ENCODE assay signal across 33 cellular contexts in genomic region chr16:9035986-9036385, GRCh38.
"Had no signal": no experiment of that assay in that cellular context is flagged by ENCODE, and none has a peak within 500 bp of the region (broad histone marks: within the 10 kb centered on the region; RNA-seq: fewer than 3 reads in every experiment).

No MANE protein-coding gene starts in this region.

- H3K36me3 ChIP-seq: adrenal gland, brain microvascular endothelial cell, breast epithelium had no signal

- H3K27ac ChIP-seq: adrenal gland, body of pancreas, brain microvascular endothelial cell, breast epithelium, VCaP had no signal

- H3K4me3 ChIP-seq: adrenal gland, body of pancreas, breast epithelium had no signal

- H3K27me3 ChIP-seq: adrenal gland, body of pancreas, brain microvascular endothelial cell, breast epithelium had no signal

- ATAC-seq: activated CD8-positive, alpha-beta T cell treated with anti-CD3 and anti-CD28 coated beads for 36 hours; activated naive CD4-positive, alpha-beta T cell treated with anti-CD3 and anti-CD28 coated beads, Interleukin-2, amount 50 U/mL, for 72 hours; activated T-cell treated with anti-CD3 and anti-CD28 coated beads, Interleukin-2, amount 50 U/mL, for 4 hours; activated T-cell treated with anti-CD3 and anti-CD28 coated beads, Interleukin-2, amount 50 U/mL, for 72 hours; activated T-helper 17 cell treated with anti-CD3 and anti-CD28 coated beads, Interleukin-2, amount 50 U/mL, for 72 hours; body of pancreas had no signal

- H3K9me3 ChIP-seq: adrenal gland, body of pancreas, breast epithelium had no signal

- DNase-seq: activated B cell treated with CpG ODN at 0.5 μM for 24 hours; activated CD4-positive, alpha-beta memory T cell treated with anti-CD3 and anti-CD28 coated beads for 36 hours; activated CD4-positive, alpha-beta T cell treated with anti-CD3 and anti-CD28 coated beads for 4 hours; activated CD4-positive, alpha-beta T cell treated with anti-CD3 and anti-CD28 coated beads, Interleukin-2, amount 10 ng/mL, durations not matched to agents 24 days and 14 days; activated CD4-positive, alpha-beta T cell treated with anti-CD3 and anti-CD28 coated beads, Interleukin-2, amount 50 U/mL, for 1 hour; activated CD4-positive, alpha-beta T cell treated with anti-CD3 and anti-CD28 coated beads, Interleukin-2, amount 50 U/mL, for 4 hours; activated CD4-positive, CD25-positive, alpha-beta regulatory T cell treated with anti-CD3 and anti-CD28 coated beads, Interleukin-2, amount 50 U/mL, for 72 hours; activated CD8-positive, alpha-beta memory T cell treated with anti-CD3 and anti-CD28 coated beads, Interleukin-2, amount 50 U/mL, for 4 hours; activated CD8-positive, alpha-beta T cell treated with anti-CD3 and anti-CD28 coated beads for 36 hours; activated effector memory CD4-positive, alpha-beta T cell treated with anti-CD3 and anti-CD28 coated beads, Interleukin-2, amount 50 U/mL, for 16 hours; activated gamma-delta T cell treated with Interleukin-2 at 50 U/mL for 16 hours; activated naive CD4-positive, alpha-beta T cell; activated naive CD4-positive, alpha-beta T cell treated with anti-CD3 and anti-CD28 coated beads for 36 hours; activated naive CD4-positive, alpha-beta T cell treated with anti-CD3 and anti-CD28 coated beads, Interleukin-2, amount 50 U/mL, for 16 hours; activated naive CD8-positive, alpha-beta T cell treated with anti-CD3 and anti-CD28 coated beads for 36 hours; activated T-cell treated with anti-CD3 and anti-CD28 coated beads for 4 hours; activated T-cell treated with anti-CD3 and anti-CD28 coated beads, Interleukin-2, amount 50 U/mL, for 1 hour; activated T-cell treated with anti-CD3 and anti-CD28 coated beads, Interleukin-2, amount 50 U/mL, for 4 hours; activated T-cell treated with anti-CD3 and anti-CD28 coated beads, Interleukin-2, amount 50 U/mL, for 72 hours; adrenal gland; amniotic stem cell; aorta; body of pancreas; brain microvascular endothelial cell; central memory CD4-positive, alpha-beta T cell; T-helper 2 cell; T-helper 9 cell had no signal

- FAIRE-seq: astrocyte, TTC549 had no signal

- H3K4me1 ChIP-seq: adrenal gland, body of pancreas, breast epithelium had no signal
